Comparison of ENCODE assay signal across 8 cellular contexts in the genomic region with DNA sequence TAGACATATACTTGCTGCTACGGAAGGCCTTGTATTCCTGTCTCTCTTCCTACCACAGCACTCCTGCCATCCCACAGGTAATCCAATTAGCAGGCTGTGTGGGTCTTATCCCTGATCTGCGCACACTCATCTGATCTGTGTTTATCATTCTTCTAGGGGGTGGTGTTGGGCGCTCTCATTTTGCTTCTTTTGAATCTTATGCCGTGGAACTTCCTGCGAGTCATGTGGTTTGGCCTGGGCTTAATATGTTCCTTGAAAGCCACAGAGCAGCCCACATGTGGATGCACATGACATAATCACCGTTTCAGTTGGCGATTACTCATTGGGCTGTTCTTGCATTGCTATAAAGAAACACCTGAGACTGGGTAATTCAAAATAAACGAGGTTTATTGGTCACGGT. TPM values are rescaled to one million over a fixed set of nuclear protein-coding genes. Genes with fewer than 3 reads are reported as not detected.
A peak's percentile ranks its signal among the peaks of the same experiment; 100 is the strongest.
DNase-seq lines count a peak whose midpoint lies in the region; ATAC-seq and TF ChIP-seq lines count a peak whose summit lies in the region.

No MANE protein-coding gene starts in this region.

- CTCF ChIA-PET in activated CD8-positive, alpha-beta memory T cell treated with anti-CD3 and anti-CD28 coated beads, Interleukin-2, amount 10 ng/mL, durations not matched to agents 7 days and 5 days (lab: Charles Lee): no interaction called here

- no peak overlapping the region for H3K4me3 ChIP-seq in fibroblast of mammary gland (ENCODE audit: control insufficient read depth, low read depth, low read length)

- no peaks in the 10 kb centered on the region for H3K27me3 Mint-ChIP-seq in activated CD8-positive, alpha-beta memory T cell treated with anti-CD3 and anti-CD28 coated beads, Interleukin-2, amount 10 ng/mL, durations not matched to agents 7 days and 5 days

- peaks cover 2% of the 10 kb centered on the region for H3K9me3 Mint-ChIP-seq in activated CD8-positive, alpha-beta memory T cell treated with anti-CD3 and anti-CD28 coated beads, Interleukin-2, amount 10 ng/mL, durations not matched to agents 7 days and 5 days (ENCODE audit: low read depth)

- peak overlapping the region; percentile 74 for H3K27ac Mint-ChIP-seq in activated CD8-positive, alpha-beta memory T cell treated with anti-CD3 and anti-CD28 coated beads, Interleukin-2, amount 10 ng/mL, durations not matched to agents 7 days and 5 days

- H3K36me3 Mint-ChIP-seq in activated CD8-positive, alpha-beta memory T cell treated with anti-CD3 and anti-CD28 coated beads, Interleukin-2, amount 10 ng/mL, durations not matched to agents 7 days and 5 days: peaks cover 28% of the 10 kb centered on the region

- peak; percentile 23 for DNase-seq in NK-92 treated with Interleukin-12 subunit alpha and Interleukin-12 subunit beta, amount 100 ng/mL, for 24 hours (lab: John Stamatoyannopoulos, UW)
- DNase-seq in NK-92 (lab: John Stamatoyannopoulos, UW; ENCODE audit: unreplicated experiment) (no peak), fibroblast of mammary gland (ENCODE audit: low read depth) (peak; percentile 92)
- DNase-seq in activated CD8-positive, alpha-beta memory T cell treated with anti-CD3 and anti-CD28 coated beads, Interleukin-2, amount 10 ng/mL, durations not matched to agents 7 days and 5 days: peak; percentile 85
- DNase-seq in stimulated activated naive CD4-positive, alpha-beta T cell treated with Interleukin-2 at 50 U/mL for 16 hours (lab: John Stamatoyannopoulos, UW): peak; percentile 81

- ATAC-seq in activated CD8-positive, alpha-beta memory T cell treated with anti-CD3 and anti-CD28 coated beads, Interleukin-2, amount 10 ng/mL, durations not matched to agents 7 days and 5 days: peak; percentile 14
- ATAC-seq in HG03045 (IDR thresholded peaks at IDR 0.05; ENCODE audit: unreplicated experiment) (no peak), HG03460 (IDR thresholded peaks at IDR 0.05; ENCODE audit: unreplicated experiment) (no peak), HG03565 (IDR thresholded peaks at IDR 0.05; ENCODE audit: unreplicated experiment) (no peak)

- TF ChIP-seq CTCF in fibroblast of mammary gland (conservative IDR thresholded peaks at IDR 0.05; ENCODE audit: control insufficient read depth, insufficient read depth, low read depth, low read length): no peak

- H3K4me1 Mint-ChIP-seq in activated CD8-positive, alpha-beta memory T cell treated with anti-CD3 and anti-CD28 coated beads, Interleukin-2, amount 10 ng/mL, durations not matched to agents 7 days and 5 days: peaks cover 60% of the 10 kb centered on the region

- no peak overlapping the region for H3K4me3 Mint-ChIP-seq in activated CD8-positive, alpha-beta memory T cell treated with anti-CD3 and anti-CD28 coated beads, Interleukin-2, amount 10 ng/mL, durations not matched to agents 7 days and 5 days

RNA-seq across cellular contexts. Expression of a gene that starts 7.5 kb away (rescaled TPM):
- 10 to 100 TPM; 16.3 to 49.2 TPM for total RNA-seq in activated CD8-positive, alpha-beta memory T cell treated with anti-CD3 and anti-CD28 coated beads, Interleukin-2, amount 10 ng/mL, durations not matched to agents 7 days and 5 days

RNA-seq across cellular contexts. Expression of a gene that starts 54.1 kb away (rescaled TPM):
- not detected for total RNA-seq in activated CD8-positive, alpha-beta memory T cell treated with anti-CD3 and anti-CD28 coated beads, Interleukin-2, amount 10 ng/mL, durations not matched to agents 7 days and 5 days
